11 cellular contexts compared by ENCODE assay signal in the genomic region with DNA sequence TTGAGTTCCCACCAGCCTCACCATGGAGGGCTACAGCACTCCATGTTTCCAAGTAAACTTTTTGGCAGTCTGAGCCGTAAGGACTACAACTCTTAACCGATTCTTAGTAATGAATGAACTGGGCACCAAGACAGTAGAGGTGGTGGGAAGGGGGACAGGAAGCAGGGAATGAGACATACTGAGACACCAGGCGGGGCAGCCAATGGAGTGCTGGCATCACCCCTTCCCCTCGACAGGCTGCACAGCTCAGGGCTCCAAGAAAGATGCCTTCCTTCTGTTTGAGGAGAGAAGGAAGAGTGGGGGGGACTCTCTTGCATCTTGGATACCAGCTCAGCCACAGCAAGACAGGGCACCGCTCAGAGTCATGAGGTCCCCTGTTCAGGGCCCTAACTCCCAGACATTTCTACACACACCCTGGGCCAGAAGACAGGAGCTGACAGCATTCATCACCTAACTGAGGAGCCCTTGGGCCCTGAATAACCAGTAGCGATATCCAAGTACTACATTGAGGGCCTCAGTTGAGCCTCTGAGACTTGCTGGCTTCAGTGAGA. TPM values are rescaled to one million over a fixed set of nuclear protein-coding genes. Genes with fewer than 3 reads are reported as not detected.
A peak's percentile ranks its signal among the peaks of the same experiment; 100 is the strongest.
DNase-seq lines count a peak whose midpoint lies in the region; ATAC-seq lines count a peak whose summit lies in the region.
"Had no signal": no experiment of that assay in that cellular context is flagged by ENCODE, and none has a peak within 500 bp of the region (broad histone marks: within the 10 kb centered on the region; RNA-seq: fewer than 3 reads in every experiment).

No MANE protein-coding gene starts in this region.

- POLR2A ChIA-PET in CD4-positive, alpha-beta memory T cell (lab: Charles Lee; ENCODE audit: partially characterized antibody) = interaction anchor here (0.8 to 1.8 kb wide), 7 partner anchors 47 to 113 kb away, joined by 3 to 10 read pairs (median 3); partner anchors contain the start of gene XPO1

- no peaks in the 10 kb centered on the region for H3K27me3 Mint-ChIP-seq in CD4-positive, alpha-beta memory T cell

- peaks cover 54 to 76% (median 68%) of the 10 kb centered on the region in 4 donors for H3K4me1 Mint-ChIP-seq in CD4-positive, alpha-beta memory T cell
- H3K4me1 Mint-ChIP-seq: neural progenitor cell had no signal

- H3K4me1 ChIP-seq in CD4-positive, alpha-beta memory T cell (ENCODE audit: insufficient read depth, low read length) = peaks cover 64% of the 10 kb centered on the region
- H3K4me1 ChIP-seq in HUES48 (ENCODE audit: control insufficient read depth, insufficient read depth, low read length) (peaks cover 19% of the 10 kb centered on the region), iPS-20b (ENCODE audit: insufficient read depth, low read length) (peaks cover 12% of the 10 kb centered on the region)
- H3K4me1 ChIP-seq: neural progenitor cell had no signal

- CTCF ChIA-PET in CD4-positive, alpha-beta memory T cell (lab: Charles Lee; ENCODE audit: partially characterized antibody) = interaction anchor here (0.7 to 4.4 kb wide), 35 partner anchors 7 to 427 kb away, joined by 3 to 39 read pairs (median 5); partner anchors contain the start of gene XPO1

- intact Hi-C loops in CD4-positive, alpha-beta memory T cell (cut with micrococcal nuclease) = loop anchor here (1.0 to 5.0 kb wide), 6 partner anchors 46 to 368 kb away; partner anchors contain the start of gene USP34

- no peak overlapping the region for H3K4me3 ChIP-seq in CD4-positive, alpha-beta memory T cell (ENCODE audit: low read length in 2 of 2)
- no peak overlapping the region for H3K4me3 ChIP-seq in HUES48 (ENCODE audit: low read depth, low read length)
- H3K4me3 ChIP-seq in iPS-20b (ENCODE audit: low read length) = no peak overlapping the region
- H3K4me3 ChIP-seq: neural progenitor cell had no signal

- ATAC-seq in GM21360 (IDR thresholded peaks at IDR 0.05; ENCODE audit: unreplicated experiment) = peak; percentile 4

- H3K9me3 ChIP-seq in CD4-positive, alpha-beta memory T cell (ENCODE audit: control insufficient read depth in 1 of 2, low read length in 2 of 2) = no peaks in the 10 kb centered on the region
- H3K9me3 ChIP-seq in HUES48 (ENCODE audit: control insufficient read depth, insufficient read depth, low read length) (no peaks in the 10 kb centered on the region), iPS-20b (ENCODE audit: insufficient read depth, low read depth, low read length) (no peaks in the 10 kb centered on the region)
- H3K9me3 ChIP-seq: SK-N-SH had no signal

- H3K27ac ChIP-seq in CD4-positive, alpha-beta memory T cell (ENCODE audit: low read depth, low read length) = peak overlapping the region; percentile 19
- H3K27ac ChIP-seq in HUES48 (ENCODE audit: low read depth, low read length) (peak overlapping the region; percentile 2), iPS-20b (ENCODE audit: low read length) (peak overlapping the region; percentile 16)
- H3K27ac ChIP-seq: neural progenitor cell had no signal

- no peaks in the 10 kb centered on the region for H3K36me3 Mint-ChIP-seq in CD4-positive, alpha-beta memory T cell

- H3K36me3 ChIP-seq in CD4-positive, alpha-beta memory T cell (ENCODE audit: insufficient read depth, low read length) = no peaks in the 10 kb centered on the region
- H3K36me3 ChIP-seq in HUES48 (ENCODE audit: control insufficient read depth, insufficient read depth, low read length) (peaks cover 1% of the 10 kb centered on the region), iPS-20b (ENCODE audit: insufficient read depth, low read depth, low read length) (0 out of 2 replicates have a peak, but pooled peaks cover 3% of the 10 kb centered on the region)
- H3K36me3 ChIP-seq: neural progenitor cell had no signal

- no peaks in the 10 kb centered on the region for H3K9me3 Mint-ChIP-seq in CD4-positive, alpha-beta memory T cell

- no peak overlapping the region for H3K9ac ChIP-seq in HUES48 (ENCODE audit: low read depth, low read length)
- no peak overlapping the region for H3K9ac ChIP-seq in iPS-20b (ENCODE audit: low read depth, low read length)
- H3K9ac ChIP-seq: neural progenitor cell, SK-N-SH had no signal

- peak overlapping the region in 3 of 8 donors; percentile 17 to 68 (median 42) for H3K4me3 Mint-ChIP-seq in CD4-positive, alpha-beta memory T cell
- H3K4me3 Mint-ChIP-seq: neural progenitor cell had no signal

- no peaks in the 10 kb centered on the region for H3K27me3 ChIP-seq in CD4-positive, alpha-beta memory T cell (ENCODE audit: insufficient read depth, low read length)
- H3K27me3 ChIP-seq in HUES48 (ENCODE audit: control insufficient read depth, insufficient read depth, low read length) (no peaks in the 10 kb centered on the region), iPS-20b (ENCODE audit: insufficient read depth, low read length) (no peaks in the 10 kb centered on the region)
- H3K27me3 ChIP-seq: neural progenitor cell had no signal

- DNase-seq in CD4-positive, alpha-beta memory T cell = no peak
- no peak for DNase-seq in GM19240 (ENCODE audit: insufficient read length, low spot score)
- no peak for DNase-seq in nucleus accumbens (lab: John Stamatoyannopoulos, UW)
- DNase-seq in NCI-H524 treated with DMSO at 0.1 percent for 48 hours (lab: John Stamatoyannopoulos, UW) = no peak
- DNase-seq in H4 (ENCODE audit: low spot score) = no peak
- DNase-seq: NCI-H1436 treated with DMSO at 0.1 percent for 48 hours had no signal

- peak overlapping the region; percentile 74 to 91 (median 89) for H3K27ac Mint-ChIP-seq in CD4-positive, alpha-beta memory T cell
- H3K27ac Mint-ChIP-seq: neural progenitor cell had no signal

RNA-seq across cellular contexts. Expression of gene USP34, which starts 45.2 kb away (rescaled TPM):
- 100 to 1,000 TPM; 163 to 164 TPM for total RNA-seq in CD4-positive, alpha-beta memory T cell
- polyA plus RNA-seq in CD4-positive, alpha-beta memory T cell = 10 to 100 TPM in 1 of 2 donors, 1 to 10 TPM in 1; 7.9 to 26.7 TPM
- total RNA-seq in H4 (2014; rRNA removed; shearing (Covaris generic)) = 33.1 and 46.9 TPM in 2 replicates
